12 cellular contexts compared by ENCODE assay signal in the genomic region with DNA sequence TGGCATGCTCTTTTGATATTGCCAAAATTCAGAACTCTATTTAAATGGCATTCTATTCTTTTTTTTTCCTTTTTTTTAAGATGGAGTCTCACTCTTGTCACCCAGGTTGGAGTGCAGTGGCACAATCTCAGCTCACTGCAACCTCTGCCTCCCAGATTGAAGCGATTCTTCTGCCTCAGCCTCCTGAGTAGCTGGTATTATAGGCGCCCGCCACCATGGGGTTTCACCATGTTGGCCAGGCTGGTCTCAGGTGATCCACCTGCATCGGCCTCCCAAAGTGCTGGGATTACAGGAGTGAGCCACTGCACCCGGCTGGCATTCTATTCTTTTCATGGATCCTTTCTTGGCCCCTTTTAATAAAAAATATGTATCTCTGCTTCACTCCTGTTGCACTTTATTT. TPM values are rescaled to one million over a fixed set of nuclear protein-coding genes. Genes with fewer than 3 reads are reported as not detected.
DNase-seq lines count a peak whose midpoint lies in the region; ATAC-seq, FAIRE-seq and TF ChIP-seq lines count a peak whose summit lies in the region.
"Not testable (repeated sequence)": the region's sequence is repeated elsewhere in the genome, so short reads cannot be mapped to it uniquely, and the experiment has no call there.
"Had no signal": no experiment of that assay in that cellular context is flagged by ENCODE, and none has a peak within 500 bp of the region (broad histone marks: within the 10 kb centered on the region; RNA-seq: fewer than 3 reads in every experiment).

No MANE protein-coding gene starts in this region.

- not testable (repeated sequence) for TF ChIP-seq EP300 in stomach (IDR thresholded peaks at IDR 0.05)

- not testable (repeated sequence) for FAIRE-seq in pancreas (lab: Jason Lieb, UNC)

- intact Hi-C loops in body of pancreas (cut with DNase I); pancreas (cut with DNase I): not testable (repeated sequence)
- intact Hi-C loops in stomach (cut with DNase I; ENCODE audit: low total_unique reads): loop anchor here (10.0 kb wide), 1 partner anchor 202 kb away; no protein-coding TSS in a partner anchor

- not testable (repeated sequence) for H4K20me1 ChIP-seq in hepatocyte (ENCODE audit: insufficient read depth, poor library complexity, severe bottlenecking)

- not testable (repeated sequence) for H3K9me3 ChIP-seq in body of pancreas; hepatocyte (ENCODE audit: low read depth); pancreas; stomach

- peaks cover 34% of the 10 kb centered on the region for H3K4me1 ChIP-seq in body of pancreas
- not testable (repeated sequence) for H3K4me1 ChIP-seq in hepatocyte (ENCODE audit: insufficient read depth); pancreas
- H3K4me1 ChIP-seq in stomach: peaks cover 0 to 34% (median 11%) of the 10 kb centered on the region in 4 donors

- TF ChIP-seq POLR2A in body of pancreas (IDR thresholded peaks at IDR 0.05): peak; percentile 17 to 62 (median 58)
- TF ChIP-seq POLR2A in stomach (IDR thresholded peaks at IDR 0.05): not testable (repeated sequence)

- not testable (repeated sequence) for ATAC-seq in body of pancreas
- peak in 2 of 4 donors; percentile 1 for ATAC-seq in pancreas

- TF ChIP-seq CTCF in 22Rv1 (IDR thresholded peaks at IDR 0.05); body of pancreas (IDR thresholded peaks at IDR 0.05); hepatocyte (IDR thresholded peaks at IDR 0.05; ENCODE audit: poor library complexity); pancreas (IDR thresholded peaks at IDR 0.05); stomach (IDR thresholded peaks at IDR 0.05): not testable (repeated sequence)

- not testable (repeated sequence) for H3K9me2 ChIP-seq in hepatocyte (replicated peaks; ENCODE audit: insufficient read depth)

- peak in 3 of 4 donors; percentile 29 to 55 (median 48) for DNase-seq in body of pancreas
- DNase-seq in hepatocyte (ENCODE audit: low spot score); stomach: not testable (repeated sequence)
- peak in 3 of 6 donors; percentile 49 to 69 (median 56) for DNase-seq in pancreas

- peaks cover 35% of the 10 kb centered on the region for H3K79me2 ChIP-seq in hepatocyte

- not testable (repeated sequence) for H3K27me3 ChIP-seq in body of pancreas, hepatocyte, pancreas, stomach

- H3K4me2 ChIP-seq in hepatocyte: peak overlapping the region; percentile 63

- H2AFZ ChIP-seq in hepatocyte: not testable (repeated sequence)

- 29 to 43% methylated on average over 5 of the region's 5 CpGs for WGBS in body of pancreas, 2 donors
- WGBS in hepatocyte (ENCODE audit: low lambda C conversion rate, missing lambda C conversion rate): 92% methylated on average over 5 of the region's 5 CpGs
- WGBS in pancreas, 2 donors: 34 to 40% methylated on average over 5 of the region's 5 CpGs
- WGBS in stomach, 5 donors: 51 to 75% (median 60%) methylated on average over 5 of the region's 5 CpGs

- peak overlapping the region; percentile 35 to 66 for H3K4me3 ChIP-seq in body of pancreas
- H3K4me3 ChIP-seq in hepatocyte: not testable (repeated sequence)
- peak overlapping the region; percentile 29 to 53 (median 46) for H3K4me3 ChIP-seq in pancreas
- peak overlapping the region in 3 of 4 donors; percentile 10 to 55 (median 37) for H3K4me3 ChIP-seq in stomach

- not testable (repeated sequence) for H3K36me3 ChIP-seq in body of pancreas (replicated peaks in 1 of 2; ENCODE audit: insufficient read depth in 1 of 2, low read depth in 2 of 2); hepatocyte (replicated peaks; ENCODE audit: insufficient read depth, low read depth)
- H3K36me3 ChIP-seq in pancreas (peaks cover 0 to 57% (median 0%) of the 10 kb centered on the region in 3 donors), stomach (peaks cover 0 to 24% (median 0%) of the 10 kb centered on the region in 4 donors)

- H3K27ac ChIP-seq in 22Rv1: peak overlapping the region; percentile 99
- peak overlapping the region; percentile 39 to 83 (median 74) for H3K27ac ChIP-seq in body of pancreas
- not testable (repeated sequence) for H3K27ac ChIP-seq in hepatocyte
- peak overlapping the region; percentile 27 to 86 (median 82) for H3K27ac ChIP-seq in pancreas
- peak overlapping the region in 4 of 5 donors; percentile 29 to 77 (median 62) for H3K27ac ChIP-seq in stomach

RNA-seq across cellular contexts. Expression of gene SPINK1, which starts 4.5 kb away (rescaled TPM):
- total RNA-seq in body of pancreas: 1,000 to 10,000 TPM; 3,901 to 5,969 TPM
- 988 and 1,467 TPM in 2 replicates for total RNA-seq in hepatocyte
- 2,511 and 2,947 TPM in 2 replicates for polyA plus RNA-seq in hepatocyte
- over 10,000 TPM; 18,043 to 26,066 (median 20,523) TPM for total RNA-seq in pancreas
- polyA plus RNA-seq in pancreas: over 10,000 TPM in 1 of 2 donors, 1,000 to 10,000 TPM in 1; 5,539 to 23,743 TPM
- 1,000 to 10,000 TPM in 2 of 5 donors, 100 to 1,000 TPM in 1, 1 to 10 TPM in 2; 2.6 to 1,996 (median 393) TPM for total RNA-seq in stomach
- 1,000 to 10,000 TPM; 2,029 to 6,952 (median 5,440) TPM for polyA plus RNA-seq in stomach
- total RNA-seq: A673; CD4-positive, alpha-beta memory T cell; CD4-positive, CD25-positive, alpha-beta regulatory T cell; CD8-positive, alpha-beta memory T cell had no signal
- polyA plus RNA-seq: AG04450; CD14-positive monocyte; CD4-positive, alpha-beta memory T cell; CD4-positive, CD25-positive, alpha-beta regulatory T cell; CD8-positive, alpha-beta memory T cell had no signal

RNA-seq across cellular contexts. Expression of gene JAKMIP2, which starts 44.5 kb away (rescaled TPM):
- total RNA-seq in body of pancreas (1 to 10 TPM in 1 of 2 donors, under 1 TPM in 1; 0.78 to 1.3 TPM), hepatocyte (4.3 and 6.1 TPM in 2 replicates), pancreas (1 to 10 TPM in 1 of 6 donors, under 1 TPM in 5; 0.19 to 1.3 (median 0.67) TPM), stomach (10 to 100 TPM in 1 of 5 donors, 1 to 10 TPM in 3, not detected in 1; 1.3 to 13.4 (median 2.8) TPM)
- polyA plus RNA-seq in hepatocyte (1.4 and 3.8 TPM in 2 replicates), pancreas (1 to 10 TPM in 1 of 2 donors, under 1 TPM in 1; 0.53 to 2.6 TPM), stomach (1 to 10 TPM in 1 of 3 donors, under 1 TPM in 2; 0.13 to 2.6 (median 0.75) TPM)
- total RNA-seq: Calu3 had no signal

RNA-seq across cellular contexts. Expression of gene SCGB3A2, which starts 51.5 kb away (rescaled TPM):
- total RNA-seq in body of pancreas (not detected), hepatocyte (32.0 and 33.6 TPM in 2 replicates), pancreas (under 1 TPM in 2 of 6 donors, not detected in 4; 0.24 to 0.76 TPM), stomach (1 to 10 TPM in 1 of 5 donors, not detected in 4; 6.4 TPM)
- polyA plus RNA-seq in hepatocyte (70.6 and 84.7 TPM in 2 replicates), pancreas (not detected), stomach (not detected)
- total RNA-seq: A673; Calu3; CD4-positive, alpha-beta memory T cell; CD4-positive, CD25-positive, alpha-beta regulatory T cell; CD8-positive, alpha-beta memory T cell had no signal
- polyA plus RNA-seq: AG04450; CD4-positive, alpha-beta memory T cell; CD4-positive, CD25-positive, alpha-beta regulatory T cell; CD8-positive, alpha-beta memory T cell had no signal
